ENCODE assay signal across 1 cellular context in genomic region chr15:45548753-45549520, GRCh38.
TF ChIP-seq lines count a peak whose summit lies in the region.

No MANE protein-coding gene starts in this region.

TF ChIP-seq in K562, 482 proteins besides CTCF, POLR2A, EP300 and RAD21 (continued from another document):
- TF ChIP-seq MYC (IDR thresholded peaks at IDR 0.05; ENCODE audit: low read depth, low read length) = peak; percentile 97
- 0 out of 2 replicates have a peak, but pooled peaks have one; percentile 71 for TF ChIP-seq MYC (CRISPR knock-in tag; IDR thresholded peaks at IDR 0.05; ENCODE audit: borderline replicate concordance, low read depth)
- peak; percentile 52 for TF ChIP-seq TEAD4 (IDR thresholded peaks at IDR 0.05; ENCODE audit: low read length)
- TF ChIP-seq TEAD4 (CRISPR knock-in tag; IDR thresholded peaks at IDR 0.05; ENCODE audit: borderline replicate concordance) = no peak
- TF ChIP-seq BACH1 (tag; IDR thresholded peaks at IDR 0.05) = peak; percentile 68; the same call in 1 of the 2 replicates
- TF ChIP-seq ZNF408 (CRISPR knock-in tag; IDR thresholded peaks at IDR 0.05; ENCODE audit: low read depth) = no peak
- TF ChIP-seq CTCFL (IDR thresholded peaks at IDR 0.05; ENCODE audit: borderline replicate concordance, insufficient read depth, low read depth, low read length, poor library complexity, severe bottlenecking) = no peak
- TF ChIP-seq RNF2 (IDR thresholded peaks at IDR 0.05) = no peak
- no peak for TF ChIP-seq FOSL1 (tag; conservative IDR thresholded peaks at IDR 0.05)
- TF ChIP-seq MCM7 (IDR thresholded peaks at IDR 0.05) = no peak
- TF ChIP-seq ZNF609 (CRISPR knock-in tag; IDR thresholded peaks at IDR 0.05; ENCODE audit: borderline replicate concordance) = no peak
